Comparison of ENCODE assay signal across 15 cellular contexts in genomic region chr4:7158991-7159390, GRCh38. TPM values are rescaled to one million over a fixed set of nuclear protein-coding genes. Genes with fewer than 3 reads are reported as not detected.
DNase-seq lines count a peak whose midpoint lies in the region; ATAC-seq and TF ChIP-seq lines count a peak whose summit lies in the region.
"Had no signal": no experiment of that assay in that cellular context is flagged by ENCODE, and none has a peak within 500 bp of the region (broad histone marks: within the 10 kb centered on the region; RNA-seq: fewer than 3 reads in every experiment).

No MANE protein-coding gene starts in this region.

- no peaks in the 10 kb centered on the region for H3K9me3 Mint-ChIP-seq in natural killer cell treated with Interleukin-12 subunit alpha and Interleukin-12 subunit beta and Interleukin-15 and Interleukin-18, amount 100 ng/mL, for 72 hours
- no peaks in the 10 kb centered on the region for H3K9me3 Mint-ChIP-seq in natural killer cell

- H3K27ac ChIP-seq in Karpas-422 (ENCODE audit: low read length) = no peak overlapping the region

- H3K79me2 ChIP-seq in Karpas-422 (ENCODE audit: low read length) = no peaks in the 10 kb centered on the region

- ATAC-seq in natural killer cell treated with Interleukin-12 subunit alpha and Interleukin-12 subunit beta and Interleukin-15 and Interleukin-18, amount 100 ng/mL, for 72 hours = no peak
- no peak for ATAC-seq in natural killer cell

- no peaks in the 10 kb centered on the region for H3K9me3 ChIP-seq in Karpas-422 (ENCODE audit: low read length)
- H3K9me3 ChIP-seq: Caco-2 had no signal

- H2AFZ ChIP-seq in Karpas-422 (ENCODE audit: low read length) = no peak overlapping the region

- no peaks in the 10 kb centered on the region for H3K9me2 ChIP-seq in Karpas-422 (replicated peaks; ENCODE audit: insufficient read depth, low read length)

- H3K4me1 Mint-ChIP-seq in natural killer cell treated with Interleukin-12 subunit alpha and Interleukin-12 subunit beta and Interleukin-15 and Interleukin-18, amount 100 ng/mL, for 72 hours (ENCODE audit: low read depth in 2 of 2) = no peaks in the 10 kb centered on the region
- peaks cover 0 to 5% of the 10 kb centered on the region in 2 donors for H3K4me1 Mint-ChIP-seq in natural killer cell

- H3K4me3 ChIP-seq in Karpas-422 (ENCODE audit: low read length) = no peak overlapping the region

- no peak overlapping the region for H3K9ac ChIP-seq in Karpas-422 (ENCODE audit: low read length)

- peak; percentile 12 for DNase-seq in natural killer cell treated with Interleukin-12 subunit alpha and Interleukin-12 subunit beta and Interleukin-15 and Interleukin-18, amount 100 ng/mL, for 72 hours (ENCODE audit: low spot score)
- DNase-seq in natural killer cell (no peak), ecto neural progenitor cell (ENCODE audit: low spot score) (peak; percentile 37), posterior vena cava (ENCODE audit: low spot score) (peak; percentile 64), DMS79 treated with DMSO at 0.1 percent for 48 hours (lab: John Stamatoyannopoulos, UW) (no peak), epidermal melanocyte (ENCODE audit: insufficient read length, low spot score) (no peak), Karpas-422 (no peak)
- DNase-seq: DMS153, EL, KG1, NCI-H1436 treated with DMSO at 0.1 percent for 48 hours, NCI-H2081, NCI-H510A, NCI-H774 had no signal

- intact Hi-C loops in natural killer cell (cut with micrococcal nuclease) = no loop called here
- intact Hi-C loops in posterior vena cava (cut with DNase I) = no loop called here

- H3K27ac Mint-ChIP-seq in natural killer cell treated with Interleukin-12 subunit alpha and Interleukin-12 subunit beta and Interleukin-15 and Interleukin-18, amount 100 ng/mL, for 72 hours = no peak overlapping the region
- H3K27ac Mint-ChIP-seq in natural killer cell = no peak overlapping the region

- no peak overlapping the region for H3K4me3 Mint-ChIP-seq in natural killer cell treated with Interleukin-12 subunit alpha and Interleukin-12 subunit beta and Interleukin-15 and Interleukin-18, amount 100 ng/mL, for 72 hours
- no peak overlapping the region for H3K4me3 Mint-ChIP-seq in natural killer cell

- no peak overlapping the region for H3K4me2 ChIP-seq in Karpas-422 (ENCODE audit: low read depth, low read length, poor library complexity, severe bottlenecking)

- peaks cover 26 to 27% of the 10 kb centered on the region in 2 donors for H3K27me3 Mint-ChIP-seq in natural killer cell treated with Interleukin-12 subunit alpha and Interleukin-12 subunit beta and Interleukin-15 and Interleukin-18, amount 100 ng/mL, for 72 hours
- peaks cover 14 to 32% of the 10 kb centered on the region in 2 donors for H3K27me3 Mint-ChIP-seq in natural killer cell (ENCODE audit: low read depth in 2 of 2)

- H4K20me1 ChIP-seq in Karpas-422 (ENCODE audit: insufficient read depth, low read depth, low read length) = no peaks in the 10 kb centered on the region

- H3K4me1 ChIP-seq in Karpas-422 (ENCODE audit: low read length) = peaks cover 3% of the 10 kb centered on the region; the same call in 1 of the 2 replicates

- H3K36me3 Mint-ChIP-seq in natural killer cell treated with Interleukin-12 subunit alpha and Interleukin-12 subunit beta and Interleukin-15 and Interleukin-18, amount 100 ng/mL, for 72 hours = no peaks in the 10 kb centered on the region
- H3K36me3 Mint-ChIP-seq in natural killer cell = no peaks in the 10 kb centered on the region

- H3K36me3 ChIP-seq in Karpas-422 (ENCODE audit: insufficient read depth, low read length) = no peaks in the 10 kb centered on the region

- H3K27me3 ChIP-seq in Karpas-422 (ENCODE audit: low read length) = no peaks in the 10 kb centered on the region

- TF ChIP-seq CTCF in natural killer cell (IDR thresholded peaks at IDR 0.05) = no peak

RNA-seq across cellular contexts. Expression of gene SORCS2, which starts 33.3 kb away (rescaled TPM):
- total RNA-seq in natural killer cell treated with Interleukin-12 subunit alpha and Interleukin-12 subunit beta and Interleukin-15 and Interleukin-18, amount 100 ng/mL, for 72 hours = under 1 TPM; 0.17 to 0.21 TPM
- total RNA-seq in natural killer cell = 1 to 10 TPM; 1.2 to 2.5 (median 1.4) TPM
- total RNA-seq in posterior vena cava = 10 to 100 TPM in 1 of 2 donors, 1 to 10 TPM in 1; 5.0 to 11.9 TPM
- not detected in 2 replicates for total RNA-seq in Karpas-422 (2014; rRNA removed; shearing (Covaris generic); ENCODE audit: low replicate concordance)

Comparison
In these comparisons a context has a peak if more than half of its experiments do, and no peak if none do; other contexts are left out.
1. DNase-seq: peak in natural killer cell treated with Interleukin-12 subunit alpha and Interleukin-12 subunit beta and Interleukin-15 and Interleukin-18, amount 100 ng/mL, for 72 hours (single experiment), ecto neural progenitor cell (single experiment) and posterior vena cava (single experiment); none in natural killer cell (single experiment), DMS79 treated with DMSO at 0.1 percent for 48 hours (single experiment), epidermal melanocyte (single experiment) and Karpas-422 (single experiment).